16 cellular contexts compared by ENCODE assay signal in genomic region chr13:30179547-30180256, GRCh38.
A peak's percentile ranks its signal among the peaks of the same experiment; 100 is the strongest.
DNase-seq lines count a peak whose midpoint lies in the region; ATAC-seq and TF ChIP-seq lines count a peak whose summit lies in the region.
"Had no signal": no experiment of that assay in that cellular context is flagged by ENCODE, and none has a peak within 500 bp of the region (broad histone marks: within the 10 kb centered on the region; RNA-seq: fewer than 3 reads in every experiment).

No MANE protein-coding gene starts in this region.

- no peak overlapping the region for H3K4ac ChIP-seq in mesendoderm (ENCODE audit: low read depth, low read length)

- H3K9ac ChIP-seq in mesendoderm (ENCODE audit: low read length): no peak overlapping the region

- H2BK15ac ChIP-seq in mesendoderm (replicated peaks; ENCODE audit: low read depth): no peak overlapping the region

- H3K23ac ChIP-seq in mesendoderm (ENCODE audit: low read length): no peak overlapping the region

- POLR2A ChIA-PET in HEK293 (lab: Yijun Ruan, JAX): interaction anchor here (0.6 kb wide), 1 partner anchor 13 kb away, joined by 8 read pairs; no protein-coding TSS in a partner anchor

- no peaks in the 10 kb centered on the region for H3K79me2 ChIP-seq in mesendoderm (ENCODE audit: control insufficient read depth, insufficient read depth, low read length)

- no peak overlapping the region for H3K4me3 ChIP-seq in HEK293 (ENCODE audit: low read depth, low read length)
- no peak overlapping the region for H3K4me3 ChIP-seq in mesendoderm (ENCODE audit: low read length)

- CTCF ChIA-PET in HEK293 (lab: Yijun Ruan, JAX): interaction anchor here (0.9 kb wide), 1 partner anchor 15 kb away, joined by 3 read pairs; no protein-coding TSS in a partner anchor

- peak overlapping the region; percentile 31 for H2AK5ac ChIP-seq in mesendoderm (ENCODE audit: low read length)

- H3K27ac ChIP-seq in HEK293 (ENCODE audit: extremely low read depth, low read depth, low read length) (no peak overlapping the region), mesendoderm (ENCODE audit: low read depth, low read length) (no peak overlapping the region)

- no peak overlapping the region for H4K8ac ChIP-seq in mesendoderm (ENCODE audit: low read depth, low read length)

- DNase-seq in NCI-H187 treated with DMSO at 0.1 percent for 48 hours (lab: John Stamatoyannopoulos, UW): peak; percentile 64
- DNase-seq in NCI-H748 treated with DMSO at 0.1 percent for 48 hours (lab: John Stamatoyannopoulos, UW): peak; percentile 97
- no peak for DNase-seq in mesendoderm
- no peak for DNase-seq in NOMO-1 treated with dmso at 0.1 percent for 144 hours (lab: John Stamatoyannopoulos, UW; ENCODE audit: unreplicated experiment)
- DNase-seq in putamen (ENCODE audit: low spot score): no peak
- no peak for DNase-seq in ureter (ENCODE audit: low spot score)
- DNase-seq: CD4-positive, CD25-positive, alpha-beta regulatory T cell; DMS53; KBM-7; MV-4-11; NCI-H1930; NCI-H526 treated with DMSO at 0.1 percent for 48 hours; T-helper 9 cell had no signal

- no peak overlapping the region for H3K18ac ChIP-seq in mesendoderm (ENCODE audit: low read length)

- no peak overlapping the region for H3K56ac ChIP-seq in mesendoderm (ENCODE audit: low read length)

- no peak for TF ChIP-seq CTCF in HEK293 (tag by site-specific recombination; IDR thresholded peaks at IDR 0.05)

- H2BK5ac ChIP-seq in mesendoderm (ENCODE audit: low read length): no peak overlapping the region

- H3K4me1 ChIP-seq in HEK293 (ENCODE audit: control insufficient read depth, insufficient read depth, low read length) (no peaks in the 10 kb centered on the region), mesendoderm (ENCODE audit: control insufficient read depth, low read depth, low read length) (peaks cover 6% of the 10 kb centered on the region)

- ATAC-seq in HG02852 (IDR thresholded peaks at IDR 0.05; ENCODE audit: unreplicated experiment): no peak
- ATAC-seq: Panc1 had no signal

- WGBS in mesendoderm (ENCODE audit: extremely low coverage, insufficient coverage, low lambda C conversion rate): no CpG with 5 or more reads among the region's 2 CpGs

- no peak overlapping the region for H3K4me2 ChIP-seq in mesendoderm (ENCODE audit: low read length)

- H3K27me3 ChIP-seq in mesendoderm (ENCODE audit: insufficient read depth, low read length, poor library complexity): no peaks in the 10 kb centered on the region

- no peak overlapping the region for H2BK120ac ChIP-seq in mesendoderm (ENCODE audit: low read depth, low read length)

- no peaks in the 10 kb centered on the region for H3K79me1 ChIP-seq in mesendoderm (ENCODE audit: low read length)

- H3K36me3 ChIP-seq in HEK293 (ENCODE audit: control insufficient read depth in 2 of 2, insufficient read depth in 1 of 2, low read length in 2 of 2) (no peaks in the 10 kb centered on the region), mesendoderm (ENCODE audit: control insufficient read depth, insufficient read depth, low read length) (no peaks in the 10 kb centered on the region)

- H4K5ac ChIP-seq in mesendoderm (ENCODE audit: low read length): no peak overlapping the region

- H3K9me3 ChIP-seq in HEK293 (ENCODE audit: control insufficient read depth, insufficient read depth, low read depth, low read length): no peaks in the 10 kb centered on the region

TF ChIP-seq in HEK293, 187 proteins besides CTCF, POLR2A, EP300 and RAD21:
- peak; percentile 55 for TF ChIP-seq SCRT2 (tag by site-specific recombination; IDR thresholded peaks at IDR 0.05)
- TF ChIP-seq HOXC10 (CRISPR knock-in tag; IDR thresholded peaks at IDR 0.05): no peak
- TF ChIP-seq ZIC2 (tag by site-specific recombination; IDR thresholded peaks at IDR 0.05): peak; percentile 86

Comparison
In these comparisons a context has a peak if more than half of its experiments do, and no peak if none do; other contexts are left out.
1. DNase-seq: peak in NCI-H187 treated with DMSO at 0.1 percent for 48 hours (single experiment) and NCI-H748 treated with DMSO at 0.1 percent for 48 hours (single experiment); none in mesendoderm (single experiment), NOMO-1 treated with dmso at 0.1 percent for 144 hours (single experiment), putamen (single experiment) and ureter (single experiment).